Comparison of ENCODE assay signal across 8 cellular contexts in the genomic region with DNA sequence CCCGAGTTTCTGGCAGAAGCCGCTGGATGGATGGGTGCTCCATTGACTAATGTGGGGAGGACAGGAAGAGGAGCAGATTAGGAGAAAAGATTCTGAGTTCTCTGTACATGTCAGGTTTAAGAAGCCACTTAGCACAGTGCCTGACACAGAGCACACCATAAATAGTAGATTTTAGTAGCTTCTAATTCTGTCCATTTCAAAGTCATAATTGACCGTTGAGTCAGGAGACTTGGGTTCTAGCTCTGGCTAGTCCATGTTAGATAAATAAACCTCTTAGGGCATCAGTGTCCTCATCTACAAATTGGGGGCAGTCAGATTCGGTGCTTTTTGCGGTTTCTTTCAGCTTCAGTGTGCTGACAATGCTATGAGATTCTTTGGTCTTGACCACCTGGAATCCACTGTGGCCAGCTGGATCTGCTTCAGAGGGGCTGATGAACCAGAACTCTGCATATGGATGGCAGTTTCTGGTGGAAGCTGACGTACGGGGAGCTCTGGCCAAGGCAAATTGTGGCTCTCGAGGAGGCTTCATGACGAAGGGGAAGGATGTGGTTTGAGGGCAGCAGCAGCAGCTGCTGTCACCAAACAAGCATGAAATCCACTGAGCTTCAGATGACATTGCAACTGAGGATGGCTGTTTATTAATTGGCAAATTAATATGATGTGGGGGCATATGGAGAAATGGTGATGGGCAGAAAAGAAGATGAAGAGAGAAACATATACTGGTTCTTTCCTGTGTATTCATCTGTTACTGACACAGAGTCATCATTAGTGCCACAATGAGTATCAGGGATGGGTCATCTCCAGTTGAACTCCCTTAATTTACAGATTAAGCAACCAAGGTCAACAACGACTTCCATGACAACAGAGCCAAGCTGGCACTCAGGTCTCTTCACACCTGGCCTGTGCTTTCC.
A peak's percentile ranks its signal among the peaks of the same experiment; 100 is the strongest.
DNase-seq lines count a peak whose midpoint lies in the region; ATAC-seq and TF ChIP-seq lines count a peak whose summit lies in the region.

No MANE protein-coding gene starts in this region.

- H3K4me3 Mint-ChIP-seq in effector memory CD8-positive, alpha-beta T cell: peak overlapping the region; percentile 64

- H3K4me2 ChIP-seq in mammary epithelial cell (ENCODE audit: insufficient read depth, low read depth, low read length): no peak overlapping the region

- no peaks in the 10 kb centered on the region for H3K27me3 Mint-ChIP-seq in effector memory CD8-positive, alpha-beta T cell

- H4K20me1 ChIP-seq in mammary epithelial cell (ENCODE audit: insufficient read depth, low read length): no peaks in the 10 kb centered on the region

- H3K36me3 Mint-ChIP-seq in effector memory CD8-positive, alpha-beta T cell (ENCODE audit: insufficient read depth): peaks cover 18% of the 10 kb centered on the region

- ATAC-seq in GM21529 (IDR thresholded peaks at IDR 0.05; ENCODE audit: unreplicated experiment): peak; percentile 96
- peak; percentile 85 to 86 for ATAC-seq in activated CD4-positive, CD25-positive, alpha-beta regulatory T cell treated with anti-CD3 and anti-CD28 coated beads, Interleukin-2, amount 50 U/mL, for 24 hours
- ATAC-seq in effector memory CD8-positive, alpha-beta T cell (replicated peaks): peak; percentile 94

- BruUV-seq in mammary epithelial cell (replicated peaks; lab: Mats Ljungman, UMichigan): no TSS peak

- dilution Hi-C loops in mammary epithelial cell (cut with HindIII; ENCODE audit: low sequenced_read_pairs): no loop called here

- H3K27ac Mint-ChIP-seq in effector memory CD8-positive, alpha-beta T cell: peak overlapping the region; percentile 81 to 95

- intact Hi-C loops in mammary epithelial cell (cut with micrococcal nuclease): no loop called here

- H3K27me3 ChIP-seq in mammary epithelial cell (ENCODE audit: insufficient read depth, low read length): no peaks in the 10 kb centered on the region

- no peaks in the 10 kb centered on the region for H3K79me2 ChIP-seq in mammary epithelial cell (ENCODE audit: insufficient read depth, low read length)

- peaks cover 36 to 47% of the 10 kb centered on the region in 2 donors for H3K4me1 Mint-ChIP-seq in effector memory CD8-positive, alpha-beta T cell (ENCODE audit: low read depth in 2 of 2)

- TF ChIP-seq CTCF in mammary epithelial cell (conservative IDR thresholded peaks at IDR 0.05 in 1 of 2, IDR thresholded peaks at IDR 0.05 in 1 of 2; ENCODE audit: extremely low read depth in 1 of 2, insufficient read depth in 1 of 2, low read depth in 1 of 2, low read length in 2 of 2): no peak

- DNase-seq in ELR (ENCODE audit: low read depth): peak; percentile 91
- peak; percentile 74 to 77 for DNase-seq in Kasumi-1 (lab: John Stamatoyannopoulos, UW)
- peak; percentile 65 to 70 (median 68) for DNase-seq in effector memory CD8-positive, alpha-beta T cell
- DNase-seq in stimulated activated CD4-positive, alpha-beta T cell treated with anti-CD3 and anti-CD28 coated beads, Interleukin-4, amount 100 ng/mL, for 48 hours (ENCODE audit: low read depth in 2 of 2): peak; percentile 22 to 42
- DNase-seq in mammary epithelial cell: no peak
- DNase-seq in NCI-H2171 treated with DMSO at 0.1 percent for 48 hours (lab: John Stamatoyannopoulos, UW): no peak

- no peak overlapping the region for H3K4me3 ChIP-seq in mammary epithelial cell (replicated peaks in 1 of 3; ENCODE audit: insufficient read depth in 1 of 3, low read depth in 2 of 3, low read length in 3 of 3)

- no peak overlapping the region for H2AFZ ChIP-seq in mammary epithelial cell (ENCODE audit: low read depth, low read length)

- H3K9me3 Mint-ChIP-seq in effector memory CD8-positive, alpha-beta T cell: peaks cover 1 to 7% of the 10 kb centered on the region in 2 donors

- no peaks in the 10 kb centered on the region for H3K36me3 ChIP-seq in mammary epithelial cell (ENCODE audit: insufficient read depth, low read length)

- 95% methylated on average over 9 of the region's 10 CpGs for WGBS in mammary epithelial cell (ENCODE audit: low coverage, missing lambda C conversion rate)

- in situ Hi-C loops in mammary epithelial cell (cut with MboI; ENCODE audit: low sequenced_read_pairs in 2 of 2): no loop called here

- H3K27ac ChIP-seq in mammary epithelial cell (ENCODE audit: insufficient read depth, low read depth, low read length): no peak overlapping the region

- H3K9me3 ChIP-seq in mammary epithelial cell (replicated peaks; ENCODE audit: insufficient read depth, low read length): no peaks in the 10 kb centered on the region

- no peaks in the 10 kb centered on the region for H3K4me1 ChIP-seq in mammary epithelial cell (ENCODE audit: insufficient read depth, low read length)

- H3K9ac ChIP-seq in mammary epithelial cell (ENCODE audit: insufficient read depth, low read length): no peak overlapping the region

- CTCF ChIA-PET in mammary epithelial cell (lab: Charles Lee; ENCODE audit: low non-redundant PET): no interaction called here

Comparison
In these comparisons a context has a peak if more than half of its experiments do, and no peak if none do; other contexts are left out.
1. DNase-seq: peak in ELR (single experiment), Kasumi-1 (2 of 2), effector memory CD8-positive, alpha-beta T cell (3 of 3) and stimulated activated CD4-positive, alpha-beta T cell treated with anti-CD3 and anti-CD28 coated beads, Interleukin-4, amount 100 ng/mL, for 48 hours (2 of 2); none in mammary epithelial cell (single experiment) and NCI-H2171 treated with DMSO at 0.1 percent for 48 hours (single experiment).
2. Peak in every context shown above with its lines, with median percentiles within 50 percentile points of each other: ATAC-seq.